ENCODE assay signal across 23 cellular contexts in the genomic region with DNA sequence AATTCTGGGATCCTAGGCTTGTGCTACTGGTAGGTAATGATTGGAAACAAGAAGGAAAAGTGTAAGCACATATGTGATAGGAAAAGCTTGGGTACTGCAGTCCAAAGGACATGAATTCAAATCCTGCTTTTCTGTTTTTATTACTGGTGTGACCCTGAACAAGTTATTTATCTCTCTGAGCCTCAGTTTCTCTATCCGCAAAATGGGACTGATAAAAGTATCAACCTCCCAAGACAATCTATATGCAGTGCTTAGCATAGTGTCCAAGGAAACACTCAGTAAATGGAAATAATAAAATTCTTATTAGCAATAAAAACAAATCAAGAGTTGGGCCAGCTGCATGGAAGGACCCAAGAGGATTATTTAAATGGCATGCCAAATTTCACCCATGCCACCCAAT.
DNase-seq lines count a peak whose midpoint lies in the region; ATAC-seq and TF ChIP-seq lines count a peak whose summit lies in the region.
"Had no signal": no experiment of that assay in that cellular context is flagged by ENCODE, and none has a peak within 500 bp of the region (broad histone marks: within the 10 kb centered on the region; RNA-seq: fewer than 3 reads in every experiment).

No MANE protein-coding gene starts in this region.

- H3K9me3 ChIP-seq in OCI-LY1 (ENCODE audit: low read length): no peaks in the 10 kb centered on the region
- H3K9me3 ChIP-seq: A549, BE2C, Caco-2, HAP-1 had no signal

- no peak for ATAC-seq in stimulated activated naive CD8-positive, alpha-beta T cell treated with anti-CD3 and anti-CD28 coated beads, Interleukin-15, Interleukin-2, amounts not matched to agents 100 U/mL and 50 U/mL, for 24 hours
- ATAC-seq in activated T-helper 17 cell treated with anti-CD3 and anti-CD28 coated beads, Interleukin-2, amount 50 U/mL, for 72 hours (replicated peaks): no peak
- ATAC-seq in stimulated activated memory B cell treated with anti-CD40 and anti-IgM and Interleukin-4, amounts not matched to agents 10 μg/mL and 1 μg/mL and 100 μg/mL, for 72 hours: no peak
- no peak for ATAC-seq in HG03139 (IDR thresholded peaks at IDR 0.05; ENCODE audit: unreplicated experiment)
- ATAC-seq: A549; CD8-positive, alpha-beta T cell; GM12878 had no signal

- DNase-seq in stimulated activated naive CD8-positive, alpha-beta T cell treated with anti-CD3 and anti-CD28 coated beads, Interleukin-15, Interleukin-2, amounts not matched to agents 100 U/mL and 50 U/mL, for 24 hours: no peak
- no peak for DNase-seq in kidney tubule cell (ENCODE audit: low spot score)
- no peak for DNase-seq in activated naive CD4-positive, alpha-beta T cell treated with Interleukin-2 at 50 U/mL for 16 hours
- DNase-seq: 8988T; ACHN; AML-193; BE2C; Caco-2; CD4-positive, CD25-positive, alpha-beta regulatory T cell; CD8-positive, alpha-beta T cell; DMS153; DND-41; GOT3; HFFc6 had no signal

- H3K79me2 ChIP-seq in OCI-LY1 (ENCODE audit: insufficient read depth, low read length): no peaks in the 10 kb centered on the region

- no peak overlapping the region for H3K4me3 ChIP-seq in OCI-LY1 (ENCODE audit: low read depth, low read length, poor library complexity, severe bottlenecking)
- H3K4me3 ChIP-seq: A549, GM12878, HAP-1 had no signal

- H3K4me1 ChIP-seq in OCI-LY1 (ENCODE audit: insufficient read depth, low read length, severe bottlenecking): peaks cover 43% of the 10 kb centered on the region
- H3K4me1 ChIP-seq: A549, Caco-2, HAP-1 had no signal

- H3K27me3 Mint-ChIP-seq in stimulated activated naive CD8-positive, alpha-beta T cell treated with anti-CD3 and anti-CD28 coated beads, Interleukin-15, Interleukin-2, amounts not matched to agents 100 ng/mL and 50 ng/mL, for 24 hours: no peaks in the 10 kb centered on the region
- H3K27me3 Mint-ChIP-seq in activated T-helper 17 cell treated with anti-CD3 and anti-CD28 coated beads, Interleukin-2, amount 50 U/mL, for 72 hours: no peaks in the 10 kb centered on the region
- no peaks in the 10 kb centered on the region for H3K27me3 Mint-ChIP-seq in stimulated activated memory B cell treated with anti-CD40 and anti-IgM and Interleukin-4, amounts not matched to agents 10 μg/mL and 1 μg/mL and 100 μg/mL, for 72 hours
- H3K27me3 Mint-ChIP-seq: CD4-positive, CD25-positive, alpha-beta regulatory T cell had no signal

- peaks cover 63% of the 10 kb centered on the region for H3K36me3 Mint-ChIP-seq in stimulated activated naive CD8-positive, alpha-beta T cell treated with anti-CD3 and anti-CD28 coated beads, Interleukin-15, Interleukin-2, amounts not matched to agents 100 ng/mL and 50 ng/mL, for 24 hours (ENCODE audit: low read depth)
- H3K36me3 Mint-ChIP-seq in activated T-helper 17 cell treated with anti-CD3 and anti-CD28 coated beads, Interleukin-2, amount 50 U/mL, for 72 hours (ENCODE audit: low read depth): peaks cover 86% of the 10 kb centered on the region
- H3K36me3 Mint-ChIP-seq in stimulated activated memory B cell treated with anti-CD40 and anti-IgM and Interleukin-4, amounts not matched to agents 10 μg/mL and 1 μg/mL and 100 μg/mL, for 72 hours: peaks cover 56% of the 10 kb centered on the region

- TF ChIP-seq CTCF in OCI-LY1 (IDR thresholded peaks at IDR 0.05; ENCODE audit: low read length): no peak

- no peak overlapping the region for H3K9ac ChIP-seq in OCI-LY1 (ENCODE audit: low read length)

- H3K9me2 ChIP-seq in OCI-LY1 (ENCODE audit: low read depth, low read length): no peaks in the 10 kb centered on the region

- no peak overlapping the region for H2AFZ ChIP-seq in OCI-LY1 (ENCODE audit: low read length)

- no peaks in the 10 kb centered on the region for H3K4me1 Mint-ChIP-seq in stimulated activated naive CD8-positive, alpha-beta T cell treated with anti-CD3 and anti-CD28 coated beads, Interleukin-15, Interleukin-2, amounts not matched to agents 100 ng/mL and 50 ng/mL, for 24 hours (ENCODE audit: low read depth)
- H3K4me1 Mint-ChIP-seq in activated T-helper 17 cell treated with anti-CD3 and anti-CD28 coated beads, Interleukin-2, amount 50 U/mL, for 72 hours: peaks cover 4% of the 10 kb centered on the region
- peaks cover 4% of the 10 kb centered on the region for H3K4me1 Mint-ChIP-seq in stimulated activated memory B cell treated with anti-CD40 and anti-IgM and Interleukin-4, amounts not matched to agents 10 μg/mL and 1 μg/mL and 100 μg/mL, for 72 hours

- no peaks in the 10 kb centered on the region for H3F3A ChIP-seq in OCI-LY1 (ENCODE audit: insufficient read depth, low read length)

- peaks cover 96% of the 10 kb centered on the region for H3K36me3 ChIP-seq in OCI-LY1 (ENCODE audit: insufficient read depth, low read length)

- H4K20me1 ChIP-seq in OCI-LY1 (ENCODE audit: insufficient read depth, low read length): no peaks in the 10 kb centered on the region

- H3K4me3 Mint-ChIP-seq in stimulated activated naive CD8-positive, alpha-beta T cell treated with anti-CD3 and anti-CD28 coated beads, Interleukin-15, Interleukin-2, amounts not matched to agents 100 ng/mL and 50 ng/mL, for 24 hours: no peak overlapping the region
- no peak overlapping the region for H3K4me3 Mint-ChIP-seq in activated T-helper 17 cell treated with anti-CD3 and anti-CD28 coated beads, Interleukin-2, amount 50 U/mL, for 72 hours
- no peak overlapping the region for H3K4me3 Mint-ChIP-seq in stimulated activated memory B cell treated with anti-CD40 and anti-IgM and Interleukin-4, amounts not matched to agents 10 μg/mL and 1 μg/mL and 100 μg/mL, for 72 hours
- H3K4me3 Mint-ChIP-seq: CD4-positive, CD25-positive, alpha-beta regulatory T cell; CD8-positive, alpha-beta T cell; HFFc6 had no signal

- no peak overlapping the region for H3K4me2 ChIP-seq in OCI-LY1 (ENCODE audit: low read length)
- H3K4me2 ChIP-seq: A549 had no signal

- H3K9me3 Mint-ChIP-seq in stimulated activated naive CD8-positive, alpha-beta T cell treated with anti-CD3 and anti-CD28 coated beads, Interleukin-15, Interleukin-2, amounts not matched to agents 100 ng/mL and 50 ng/mL, for 24 hours: no peaks in the 10 kb centered on the region
- no peaks in the 10 kb centered on the region for H3K9me3 Mint-ChIP-seq in activated T-helper 17 cell treated with anti-CD3 and anti-CD28 coated beads, Interleukin-2, amount 50 U/mL, for 72 hours
- H3K9me3 Mint-ChIP-seq in stimulated activated memory B cell treated with anti-CD40 and anti-IgM and Interleukin-4, amounts not matched to agents 10 μg/mL and 1 μg/mL and 100 μg/mL, for 72 hours: no peaks in the 10 kb centered on the region
- H3K9me3 Mint-ChIP-seq: CD4-positive, CD25-positive, alpha-beta regulatory T cell; CD8-positive, alpha-beta T cell; HFFc6 had no signal

- peak overlapping the region; percentile 23 for H3K27ac Mint-ChIP-seq in stimulated activated naive CD8-positive, alpha-beta T cell treated with anti-CD3 and anti-CD28 coated beads, Interleukin-15, Interleukin-2, amounts not matched to agents 100 ng/mL and 50 ng/mL, for 24 hours
- H3K27ac Mint-ChIP-seq in activated T-helper 17 cell treated with anti-CD3 and anti-CD28 coated beads, Interleukin-2, amount 50 U/mL, for 72 hours: peak overlapping the region; percentile 18
- H3K27ac Mint-ChIP-seq in stimulated activated memory B cell treated with anti-CD40 and anti-IgM and Interleukin-4, amounts not matched to agents 10 μg/mL and 1 μg/mL and 100 μg/mL, for 72 hours: peak overlapping the region; percentile 3
- H3K27ac Mint-ChIP-seq: HFFc6 had no signal

- peak overlapping the region; percentile 85 for H3K27ac ChIP-seq in OCI-LY1 (ENCODE audit: low read depth, low read length, poor library complexity, severe bottlenecking)
- H3K27ac ChIP-seq: A549, C4-2B had no signal

- no peaks in the 10 kb centered on the region for H3K27me3 ChIP-seq in OCI-LY1 (ENCODE audit: insufficient read depth, low read length)
- H3K27me3 ChIP-seq: BE2C had no signal
